Comparison of ENCODE assay signal across 22 cellular contexts in the genomic region with DNA sequence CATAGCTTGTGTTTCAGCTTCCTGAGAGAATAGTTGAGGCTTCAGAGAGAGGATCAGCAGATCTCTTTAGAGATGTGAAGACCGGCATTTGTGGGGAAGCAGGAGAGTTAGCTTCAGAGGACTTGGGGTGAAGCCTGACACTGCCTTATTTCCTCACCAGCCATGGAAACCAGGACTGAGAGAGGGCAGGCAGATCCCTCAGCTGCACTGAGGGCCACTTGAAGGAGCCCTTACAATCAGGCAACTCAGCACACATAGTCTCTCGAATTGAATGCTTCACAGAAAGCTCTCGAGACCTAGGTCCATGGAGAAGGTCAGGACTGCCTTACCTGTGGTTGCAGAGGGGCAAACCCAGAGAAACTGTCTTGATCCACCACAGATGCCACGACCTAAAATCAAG. TPM values are rescaled to one million over a fixed set of nuclear protein-coding genes. Genes with fewer than 3 reads are reported as not detected.
A peak's percentile ranks its signal among the peaks of the same experiment; 100 is the strongest.
DNase-seq lines count a peak whose midpoint lies in the region; ATAC-seq, FAIRE-seq and TF ChIP-seq lines count a peak whose summit lies in the region.
"Had no signal": no experiment of that assay in that cellular context is flagged by ENCODE, and none has a peak within 500 bp of the region (broad histone marks: within the 10 kb centered on the region; RNA-seq: fewer than 3 reads in every experiment).

No MANE protein-coding gene starts in this region.

- TF ChIP-seq CTCF in activated CD8-positive, alpha-beta T cell treated with anti-CD3 and anti-CD28 coated beads for 36 hours (IDR thresholded peaks at IDR 0.05): no peak
- no peak for TF ChIP-seq CTCF in left lung (IDR thresholded peaks at IDR 0.05)

- H3K4me1 Mint-ChIP-seq in activated CD8-positive, alpha-beta T cell treated with anti-CD3 and anti-CD28 coated beads, Interleukin-2, amount 10 ng/mL, durations not matched to agents 7 days and 5 days (ENCODE audit: low read depth): peaks cover 11% of the 10 kb centered on the region
- H3K4me1 Mint-ChIP-seq in activated CD8-positive, alpha-beta T cell treated with anti-CD3 and anti-CD28 coated beads for 36 hours (ENCODE audit: low read depth): peaks cover 23% of the 10 kb centered on the region
- peaks cover 8% of the 10 kb centered on the region for H3K4me1 Mint-ChIP-seq in T-helper 17 cell
- peaks cover 19% of the 10 kb centered on the region for H3K4me1 Mint-ChIP-seq in activated naive CD4-positive, alpha-beta T cell treated with anti-CD3 and anti-CD28 coated beads for 36 hours (ENCODE audit: low read depth)

- H3K4me3 Mint-ChIP-seq in activated CD8-positive, alpha-beta T cell treated with anti-CD3 and anti-CD28 coated beads, Interleukin-2, amount 10 ng/mL, durations not matched to agents 7 days and 5 days: no peak overlapping the region
- no peak overlapping the region for H3K4me3 Mint-ChIP-seq in activated CD8-positive, alpha-beta T cell treated with anti-CD3 and anti-CD28 coated beads for 36 hours
- no peak overlapping the region for H3K4me3 Mint-ChIP-seq in T-helper 17 cell
- no peak overlapping the region for H3K4me3 Mint-ChIP-seq in activated naive CD4-positive, alpha-beta T cell treated with anti-CD3 and anti-CD28 coated beads for 36 hours

- peaks cover 0 to 84% of the 10 kb centered on the region in 2 donors for H3K36me3 ChIP-seq in left lung

- DNase-seq in activated CD8-positive, alpha-beta T cell treated with anti-CD3 and anti-CD28 coated beads, Interleukin-2, amount 10 ng/mL, durations not matched to agents 7 days and 5 days: no peak
- no peak for DNase-seq in activated CD8-positive, alpha-beta T cell treated with anti-CD3 and anti-CD28 coated beads for 36 hours
- DNase-seq in T-helper 17 cell (no peak), left lung (no peak), HuH-7.5 (ENCODE audit: low spot score) (no peak), RCC 7860 (ENCODE audit: low spot score) (no peak)
- DNase-seq in activated naive CD4-positive, alpha-beta T cell treated with anti-CD3 and anti-CD28 coated beads for 36 hours: no peak
- DNase-seq: 8988T, DMS53, GDM1, Karpas-422, MV-4-11, NCI-H1105 treated with DMSO at 0.1 percent for 48 hours, NCI-H2081, NCI-H2171, NCI-H345, NCI-H524, Right ventricle myocardium superior had no signal

- intact Hi-C loops in activated CD8-positive, alpha-beta T cell treated with anti-CD3 and anti-CD28 coated beads for 36 hours (cut with micrococcal nuclease): no loop called here
- intact Hi-C loops in left lung (cut with DNase I): no loop called here
- intact Hi-C loops in activated naive CD4-positive, alpha-beta T cell treated with anti-CD3 and anti-CD28 coated beads for 36 hours (cut with micrococcal nuclease): no loop called here

- no peak for FAIRE-seq in RCC 7860 (lab: Jason Lieb, UNC)
- FAIRE-seq: D721Med, GM19239, H1 had no signal

- no peaks in the 10 kb centered on the region for H3K9me3 ChIP-seq in T-helper 17 cell (ENCODE audit: control insufficient read depth, low read length, poor library complexity, severe bottlenecking)
- H3K9me3 ChIP-seq in left lung: no peaks in the 10 kb centered on the region

- no peaks in the 10 kb centered on the region for H3K9me3 Mint-ChIP-seq in activated CD8-positive, alpha-beta T cell treated with anti-CD3 and anti-CD28 coated beads, Interleukin-2, amount 10 ng/mL, durations not matched to agents 7 days and 5 days (ENCODE audit: insufficient read depth)
- no peaks in the 10 kb centered on the region for H3K9me3 Mint-ChIP-seq in activated CD8-positive, alpha-beta T cell treated with anti-CD3 and anti-CD28 coated beads for 36 hours
- no peaks in the 10 kb centered on the region for H3K9me3 Mint-ChIP-seq in activated naive CD4-positive, alpha-beta T cell treated with anti-CD3 and anti-CD28 coated beads for 36 hours

- peak overlapping the region; percentile 35 for H3K27ac Mint-ChIP-seq in activated CD8-positive, alpha-beta T cell treated with anti-CD3 and anti-CD28 coated beads, Interleukin-2, amount 10 ng/mL, durations not matched to agents 7 days and 5 days
- H3K27ac Mint-ChIP-seq in activated CD8-positive, alpha-beta T cell treated with anti-CD3 and anti-CD28 coated beads for 36 hours: no peak overlapping the region
- H3K27ac Mint-ChIP-seq in T-helper 17 cell: peak overlapping the region; percentile 27
- H3K27ac Mint-ChIP-seq in activated naive CD4-positive, alpha-beta T cell treated with anti-CD3 and anti-CD28 coated beads for 36 hours: no peak overlapping the region

- CTCF ChIA-PET in activated CD8-positive, alpha-beta T cell treated with anti-CD3 and anti-CD28 coated beads, Interleukin-2, amount 10 ng/mL, durations not matched to agents 7 days and 5 days (lab: Charles Lee): no interaction called here
- CTCF ChIA-PET in activated CD8-positive, alpha-beta T cell treated with anti-CD3 and anti-CD28 coated beads for 36 hours (lab: Charles Lee): interaction anchor here (1.2 to 3.0 kb wide), 2 partner anchors 9 to 17 kb away, joined by 3 to 13 read pairs; no protein-coding TSS in a partner anchor
- CTCF ChIA-PET in activated naive CD4-positive, alpha-beta T cell treated with anti-CD3 and anti-CD28 coated beads for 36 hours (lab: Charles Lee): interaction anchor here (1.6 kb wide), 1 partner anchor 10 kb away, joined by 6 read pairs; no protein-coding TSS in a partner anchor

- H3K4me3 ChIP-seq in left lung: no peak overlapping the region

- POLR2A ChIA-PET in activated CD8-positive, alpha-beta T cell treated with anti-CD3 and anti-CD28 coated beads, Interleukin-2, amount 10 ng/mL, durations not matched to agents 7 days and 5 days (lab: Charles Lee): interaction anchor here (0.6 kb wide), 1 partner anchor 80 kb away, joined by 3 read pairs; no protein-coding TSS in a partner anchor
- POLR2A ChIA-PET in activated CD8-positive, alpha-beta T cell treated with anti-CD3 and anti-CD28 coated beads for 36 hours (lab: Charles Lee): interaction anchor here (1.7 kb wide), 1 partner anchor 9 kb away, joined by 6 read pairs; no protein-coding TSS in a partner anchor

- no peaks in the 10 kb centered on the region for H3K27me3 Mint-ChIP-seq in activated CD8-positive, alpha-beta T cell treated with anti-CD3 and anti-CD28 coated beads, Interleukin-2, amount 10 ng/mL, durations not matched to agents 7 days and 5 days (ENCODE audit: low read depth)
- no peaks in the 10 kb centered on the region for H3K27me3 Mint-ChIP-seq in activated CD8-positive, alpha-beta T cell treated with anti-CD3 and anti-CD28 coated beads for 36 hours
- H3K27me3 Mint-ChIP-seq in T-helper 17 cell: no peaks in the 10 kb centered on the region
- peaks cover 12% of the 10 kb centered on the region for H3K27me3 Mint-ChIP-seq in activated naive CD4-positive, alpha-beta T cell treated with anti-CD3 and anti-CD28 coated beads for 36 hours (ENCODE audit: low read depth)

- peaks cover 9% of the 10 kb centered on the region for H3K36me3 Mint-ChIP-seq in activated CD8-positive, alpha-beta T cell treated with anti-CD3 and anti-CD28 coated beads, Interleukin-2, amount 10 ng/mL, durations not matched to agents 7 days and 5 days (ENCODE audit: low read depth)
- H3K36me3 Mint-ChIP-seq in activated CD8-positive, alpha-beta T cell treated with anti-CD3 and anti-CD28 coated beads for 36 hours (ENCODE audit: low read depth): no peaks in the 10 kb centered on the region
- peaks cover 2% of the 10 kb centered on the region for H3K36me3 Mint-ChIP-seq in T-helper 17 cell (ENCODE audit: low read depth)
- peaks cover 3% of the 10 kb centered on the region for H3K36me3 Mint-ChIP-seq in activated naive CD4-positive, alpha-beta T cell treated with anti-CD3 and anti-CD28 coated beads for 36 hours (ENCODE audit: low read depth)

- H3K27ac ChIP-seq in left lung: peak overlapping the region in 1 of 2 donors; percentile 80

- no peaks in the 10 kb centered on the region for H3K27me3 ChIP-seq in left lung

- H3K4me1 ChIP-seq in left lung: peaks cover 0 to 42% of the 10 kb centered on the region in 2 donors

- no peak for ATAC-seq in activated CD8-positive, alpha-beta T cell treated with anti-CD3 and anti-CD28 coated beads, Interleukin-2, amount 10 ng/mL, durations not matched to agents 7 days and 5 days
- ATAC-seq in activated CD8-positive, alpha-beta T cell treated with anti-CD3 and anti-CD28 coated beads for 36 hours: no peak
- ATAC-seq in T-helper 17 cell (no peak), left lung (peak; percentile 54)
- ATAC-seq: HCT116 had no signal

RNA-seq across cellular contexts. Expression of a gene that starts 19.8 kb away (rescaled TPM):
- 10 to 100 TPM in 1 of 2 experiments, 1 to 10 TPM in 1; 9.2 to 10.3 TPM for total RNA-seq in activated CD8-positive, alpha-beta T cell treated with anti-CD3 and anti-CD28 coated beads, Interleukin-2, amount 10 ng/mL, durations not matched to agents 7 days and 5 days
- 1 to 10 TPM; 4.2 to 4.7 TPM for total RNA-seq in activated CD8-positive, alpha-beta T cell treated with anti-CD3 and anti-CD28 coated beads for 36 hours
- total RNA-seq in T-helper 17 cell (10 to 100 TPM in 1 of 2 donors, 1 to 10 TPM in 1; 2.7 to 14.7 TPM), left lung (100 to 1,000 TPM in 1 of 2 donors, 10 to 100 TPM in 1; 70.9 to 139 TPM)
- 10 to 100 TPM; 14.0 to 14.3 TPM for total RNA-seq in activated naive CD4-positive, alpha-beta T cell treated with anti-CD3 and anti-CD28 coated beads for 36 hours
- total RNA-seq: H1 had no signal

Comparison
In these comparisons a context has a peak if more than half of its experiments do, and no peak if none do; other contexts are left out.
1. H3K27ac Mint-ChIP-seq: peak in activated CD8-positive, alpha-beta T cell treated with anti-CD3 and anti-CD28 coated beads, Interleukin-2, amount 10 ng/mL, durations not matched to agents 7 days and 5 days (single experiment) and T-helper 17 cell (single experiment); none in activated CD8-positive, alpha-beta T cell treated with anti-CD3 and anti-CD28 coated beads for 36 hours (single experiment) and activated naive CD4-positive, alpha-beta T cell treated with anti-CD3 and anti-CD28 coated beads for 36 hours (single experiment).
2. RNA of a gene that starts 19.8 kb away (total RNA-seq): 70.9 to 139 TPM in left lung; 2.7 to 14.7 TPM in T-helper 17 cell, 14.0 to 14.3 TPM in activated naive CD4-positive, alpha-beta T cell treated with anti-CD3 and anti-CD28 coated beads for 36 hours, 9.2 to 10.3 TPM in activated CD8-positive, alpha-beta T cell treated with anti-CD3 and anti-CD28 coated beads, Interleukin-2, amount 10 ng/mL, durations not matched to agents 7 days and 5 days and 4.2 to 4.7 TPM in activated CD8-positive, alpha-beta T cell treated with anti-CD3 and anti-CD28 coated beads for 36 hours; every median in the first group is over 4 times any median in the second.